ENCODE assay signal across 11 cellular contexts in the genomic region with DNA sequence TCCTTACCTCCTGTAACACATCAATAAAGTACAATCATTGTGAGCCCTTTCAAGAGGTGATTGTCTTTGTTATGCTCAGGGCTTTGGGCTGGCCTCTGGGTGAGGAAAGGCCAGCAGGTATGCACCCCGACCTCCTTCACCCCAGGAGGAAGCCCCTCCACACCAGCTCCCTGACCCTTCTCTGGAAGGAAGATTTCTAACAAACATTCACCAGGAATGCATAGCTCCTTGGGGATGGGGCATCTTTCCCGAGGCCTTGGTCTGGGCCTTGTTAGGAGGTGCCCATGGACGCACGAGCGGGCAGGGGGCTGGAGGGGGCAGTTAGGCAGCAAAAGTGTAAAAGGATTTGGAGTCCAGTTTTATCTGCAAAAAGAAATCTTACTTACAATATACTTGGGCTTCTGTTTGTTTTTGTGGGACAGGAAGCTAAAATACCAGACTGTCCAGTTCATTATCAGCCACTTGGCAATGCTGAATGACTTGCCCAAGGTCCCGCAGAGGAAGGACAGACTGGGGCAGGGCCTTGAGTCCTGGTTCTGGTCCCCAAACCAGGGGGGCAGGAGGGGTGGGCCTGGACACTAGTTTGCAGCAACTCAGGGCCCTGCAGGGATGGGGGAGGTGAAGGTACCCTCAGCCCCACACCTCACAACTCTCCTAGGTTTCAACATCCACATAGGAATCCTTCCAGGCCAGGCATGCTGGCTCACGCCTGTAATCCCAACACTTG. TPM values are rescaled to one million over a fixed set of nuclear protein-coding genes. Genes with fewer than 3 reads are reported as not detected.
DNase-seq lines count a peak whose midpoint lies in the region; ATAC-seq, FAIRE-seq and TF ChIP-seq lines count a peak whose summit lies in the region.
"Had no signal": no experiment of that assay in that cellular context is flagged by ENCODE, and none has a peak within 500 bp of the region (broad histone marks: within the 10 kb centered on the region; RNA-seq: fewer than 3 reads in every experiment).

No MANE protein-coding gene starts in this region.

- H3K4me3 ChIP-seq in heart right ventricle (no peak overlapping the region), adrenal gland (no peak overlapping the region), lower lobe of right lung (no peak overlapping the region), upper lobe of right lung (no peak overlapping the region)
- H3K4me3 ChIP-seq: mucosa of descending colon had no signal

- H3K27ac ChIP-seq in heart right ventricle = peak overlapping the region in 7 of 10 donors; percentile 13 to 79 (median 69)
- H3K27ac ChIP-seq in adrenal gland = peak overlapping the region; percentile 64 to 98 (median 71)
- peak overlapping the region; percentile 77 for H3K27ac ChIP-seq in lower lobe of right lung
- H3K27ac ChIP-seq in upper lobe of right lung = peak overlapping the region; percentile 76

- H3K27me3 ChIP-seq in heart right ventricle = no peaks in the 10 kb centered on the region
- no peaks in the 10 kb centered on the region for H3K27me3 ChIP-seq in adrenal gland
- H3K27me3 ChIP-seq in lower lobe of right lung (ENCODE audit: low read depth) = no peaks in the 10 kb centered on the region
- H3K27me3 ChIP-seq in upper lobe of right lung = no peaks in the 10 kb centered on the region

- H3K9me3 ChIP-seq in heart right ventricle (no peaks in the 10 kb centered on the region), adrenal gland (replicated peaks in 1 of 3) (no peaks in the 10 kb centered on the region), lower lobe of right lung (no peaks in the 10 kb centered on the region), upper lobe of right lung (no peaks in the 10 kb centered on the region)
- H3K9me3 ChIP-seq: mucosa of descending colon had no signal

- DNase-seq in heart right ventricle = peak in 1 of 2 donors; percentile 12
- no peak for DNase-seq in cardiac septum (ENCODE audit: low spot score)
- peak; percentile 46 to 80 (median 71) for DNase-seq in adrenal gland
- no peak for DNase-seq in lower lobe of right lung
- DNase-seq in upper lobe of right lung = peak; percentile 63
- DNase-seq in HTR-8/SVneo (ENCODE audit: insufficient read length, low spot score) = no peak
- DNase-seq: NCI-H526 treated with DMSO at 0.1 percent for 48 hours, T-helper 9 cell had no signal

- H3K4me1 ChIP-seq in heart right ventricle = peaks cover 24 to 55% (median 44%) of the 10 kb centered on the region in 9 donors
- H3K4me1 ChIP-seq in adrenal gland (replicated peaks in 1 of 2) = peaks cover 51 to 80% of the 10 kb centered on the region in 2 donors
- peaks cover 68% of the 10 kb centered on the region for H3K4me1 ChIP-seq in lower lobe of right lung
- H3K4me1 ChIP-seq in upper lobe of right lung = peaks cover 65% of the 10 kb centered on the region

- peak in 1 of 2 donors; percentile 26 for TF ChIP-seq POLR2A in adrenal gland (IDR thresholded peaks at IDR 0.05)

- no peak for TF ChIP-seq CTCF in heart right ventricle (IDR thresholded peaks at IDR 0.05)
- TF ChIP-seq CTCF in adrenal gland (IDR thresholded peaks at IDR 0.05) = no peak
- no peak for TF ChIP-seq CTCF in lower lobe of right lung (IDR thresholded peaks at IDR 0.05)
- no peak for TF ChIP-seq CTCF in upper lobe of right lung (IDR thresholded peaks at IDR 0.05)

- FAIRE-seq in HTR-8/SVneo (lab: Jason Lieb, UNC) = no peak

- intact Hi-C loops in heart right ventricle (cut with DNase I) (loop anchor here in 2 of 10 donors (5.0 kb wide), 1 partner anchor 32 kb away; no protein-coding TSS in a partner anchor), cardiac septum (cut with DNase I) (no loop called here), adrenal gland (cut with DNase I) (no loop called here), lower lobe of right lung (cut with DNase I) (no loop called here), upper lobe of right lung (cut with DNase I) (no loop called here)

- 80% methylated on average over 7 of the region's 7 CpGs for WGBS in heart right ventricle, 2 donors
- WGBS in adrenal gland, 4 donors = 35 to 59% (median 44%) methylated on average over 7 of the region's 7 CpGs

- ATAC-seq in heart right ventricle (no peak), lower lobe of right lung (peak in 1 of 2 donors; percentile 5), upper lobe of right lung (peak; percentile 3), HG03135 (IDR thresholded peaks at IDR 0.05; ENCODE audit: unreplicated experiment) (no peak), HG02763 (IDR thresholded peaks at IDR 0.05; ENCODE audit: unreplicated experiment) (no peak)

- H3K36me3 ChIP-seq in heart right ventricle (peaks cover 8 to 67% (median 38%) of the 10 kb centered on the region in 9 donors), adrenal gland (replicated peaks in 1 of 2) (peaks cover 0 to 49% of the 10 kb centered on the region in 2 donors), lower lobe of right lung (peaks cover 60% of the 10 kb centered on the region), upper lobe of right lung (peaks cover 49% of the 10 kb centered on the region)

RNA-seq across cellular contexts. Expression of a gene that starts 10.1 kb away (rescaled TPM):
- total RNA-seq in heart right ventricle = 10 to 100 TPM in 1 of 10 donors, 1 to 10 TPM in 9; 2.9 to 10.9 (median 4.9) TPM
- 1 to 10 TPM; 4.5 to 5.2 TPM for polyA plus RNA-seq in heart right ventricle
- 3.3 TPM for total RNA-seq in cardiac septum
- total RNA-seq in adrenal gland = 10 to 100 TPM in 7 of 8 donors, 1 to 10 TPM in 1; 5.8 to 53.0 (median 19.8) TPM
- polyA plus RNA-seq in adrenal gland = 10 to 100 TPM in 2 of 3 donors, 1 to 10 TPM in 1; 3.2 to 17.0 (median 11.8) TPM
- total RNA-seq in lower lobe of right lung = 12.8 TPM
- 22.9 TPM for total RNA-seq in upper lobe of right lung

RNA-seq across cellular contexts. Expression of a gene that starts 30.1 kb away (rescaled TPM):
- total RNA-seq in heart right ventricle (10 to 100 TPM; 27.8 to 59.9 (median 38.0) TPM), cardiac septum (40.1 TPM), adrenal gland (10 to 100 TPM; 45.7 to 74.5 (median 56.0) TPM), lower lobe of right lung (59.5 TPM), upper lobe of right lung (64.5 TPM)
- polyA plus RNA-seq in heart right ventricle (10 to 100 TPM; 33.8 to 34.0 TPM), adrenal gland (10 to 100 TPM; 37.8 to 67.4 (median 43.4) TPM)

Comparison
In these comparisons a context has a peak if more than half of its experiments do, and no peak if none do; other contexts are left out.
1. DNase-seq: peak in adrenal gland (7 of 7) and upper lobe of right lung (single experiment); none in cardiac septum (single experiment), lower lobe of right lung (single experiment) and HTR-8/SVneo (single experiment).
2. Peak in every context shown above with its lines, with median percentiles within 50 percentile points of each other: H3K27ac ChIP-seq.